ENCODE assay signal across 9 cellular contexts in genomic region chr6:3356824-3357420, GRCh38.
DNase-seq lines count a peak whose midpoint lies in the region; ATAC-seq, FAIRE-seq and TF ChIP-seq lines count a peak whose summit lies in the region.
"Had no signal": no experiment of that assay in that cellular context is flagged by ENCODE, and none has a peak within 500 bp of the region (broad histone marks: within the 10 kb centered on the region; RNA-seq: fewer than 3 reads in every experiment).

No MANE protein-coding gene starts in this region.

- no peak overlapping the region for H3K4me3 ChIP-seq in WERI-Rb-1 (ENCODE audit: low read depth, low read length)
- H3K4me3 ChIP-seq in kidney (ENCODE audit: low read length in 2 of 2): peak overlapping the region; percentile 50
- peak overlapping the region; percentile 27 to 42 (median 38) for H3K4me3 ChIP-seq in stomach

- no peak for TF ChIP-seq POLR2A in stomach (IDR thresholded peaks at IDR 0.05)

- 31 to 51% (median 36%) methylated on average over 4 of the region's 4 CpGs for WGBS in stomach, 5 donors

- H3K36me3 ChIP-seq in WERI-Rb-1 (no peaks in the 10 kb centered on the region; the same call in 1 of the 2 replicates), kidney (ENCODE audit: control insufficient read depth in 1 of 2, insufficient read depth in 2 of 2, low read length in 2 of 2) (no peaks in the 10 kb centered on the region), stomach (no peaks in the 10 kb centered on the region)

- H3K9ac ChIP-seq in kidney (ENCODE audit: low read length in 2 of 2): peak overlapping the region in 1 of 2 donors; percentile 67

- DNase-seq in DMS153 (lab: John Stamatoyannopoulos, UW) (peak; percentile 39), DMS153 treated with DMSO at 0.1 percent for 48 hours (lab: John Stamatoyannopoulos, UW; ENCODE audit: unreplicated experiment) (no peak), WERI-Rb-1 (no peak), kidney (no peak), stomach (no peak), nucleus accumbens (lab: John Stamatoyannopoulos, UW) (no peak)

- FAIRE-seq in kidney (lab: Jason Lieb, UNC): no peak
- FAIRE-seq: colon had no signal

- no peak for TF ChIP-seq EP300 in stomach (IDR thresholded peaks at IDR 0.05)

- H3K27me3 ChIP-seq in WERI-Rb-1 (ENCODE audit: insufficient read depth, low read depth, severe bottlenecking): no peaks in the 10 kb centered on the region
- H3K27me3 ChIP-seq in stomach: no peaks in the 10 kb centered on the region

- ATAC-seq in GM19324 (IDR thresholded peaks at IDR 0.05; ENCODE audit: low FRiP score, unreplicated experiment): no peak
- ATAC-seq in HG03521 (IDR thresholded peaks at IDR 0.05; ENCODE audit: unreplicated experiment): no peak

- intact Hi-C loops in kidney (cut with DNase I): no loop called here
- intact Hi-C loops in stomach (cut with DNase I; ENCODE audit: low total_unique reads): no loop called here

- H3K4me1 ChIP-seq in kidney (ENCODE audit: control insufficient read depth in 1 of 2, insufficient read depth in 1 of 2, low read depth in 1 of 2, low read length in 2 of 2): peaks cover 39% of the 10 kb centered on the region in 2 donors
- H3K4me1 ChIP-seq in stomach: peaks cover 28 to 67% (median 43%) of the 10 kb centered on the region in 4 donors

- H3K27ac ChIP-seq in WERI-Rb-1 (peak overlapping the region; percentile 94), kidney (ENCODE audit: low read depth in 2 of 2, low read length in 2 of 2) (peak overlapping the region; percentile 76 to 93), stomach (peak overlapping the region; percentile 85 to 96 (median 90))

- H3K9me3 ChIP-seq in WERI-Rb-1 (ENCODE audit: severe bottlenecking) (no peaks in the 10 kb centered on the region), kidney (ENCODE audit: control insufficient read depth in 1 of 2, low read length in 2 of 2) (no peaks in the 10 kb centered on the region), stomach (no peaks in the 10 kb centered on the region)

- TF ChIP-seq CTCF in WERI-Rb-1 (IDR thresholded peaks at IDR 0.05; ENCODE audit: low read depth, low read length): no peak
- no peak for TF ChIP-seq CTCF in kidney (IDR thresholded peaks at IDR 0.05; ENCODE audit: borderline replicate concordance, extremely low read depth, insufficient read depth)
- no peak for TF ChIP-seq CTCF in stomach (IDR thresholded peaks at IDR 0.05)
